Comparison of ENCODE assay signal across 37 cellular contexts in genomic region chr4:64368741-64369140, GRCh38. TPM values are rescaled to one million over a fixed set of nuclear protein-coding genes. Genes with fewer than 3 reads are reported as not detected.
"Had no signal": no experiment of that assay in that cellular context is flagged by ENCODE, and none has a peak within 500 bp of the region (broad histone marks: within the 10 kb centered on the region; RNA-seq: fewer than 3 reads in every experiment).

No MANE protein-coding gene starts in this region.

- DNase-seq: activated effector memory CD4-positive, alpha-beta T cell treated with anti-CD3 and anti-CD28 coated beads, Interleukin-2, amount 50 U/mL, for 16 hours; activated effector memory CD4-positive, alpha-beta T cell treated with Interleukin-2 at 50 U/mL for 16 hours; activated gamma-delta T cell; activated gamma-delta T cell treated with Interleukin-2 at 50 U/mL for 16 hours; activated naive CD4-positive, alpha-beta T cell; activated naive CD4-positive, alpha-beta T cell treated with anti-CD3 and anti-CD28 coated beads for 36 hours; activated naive CD4-positive, alpha-beta T cell treated with anti-CD3 and anti-CD28 coated beads, Interleukin-2, amount 10 ng/mL, durations not matched to agents 7 days and 5 days; activated naive CD4-positive, alpha-beta T cell treated with anti-CD3 and anti-CD28 coated beads, Interleukin-2, amount 50 U/mL, for 16 hours; activated naive CD4-positive, alpha-beta T cell treated with Interleukin-2 at 50 U/mL for 16 hours; activated naive CD8-positive, alpha-beta T cell treated with anti-CD3 and anti-CD28 coated beads for 36 hours; activated naive CD8-positive, alpha-beta T cell treated with anti-CD3 and anti-CD28 coated beads, Interleukin-2, amount 10 ng/mL, durations not matched to agents 7 days and 5 days; activated naive CD8-positive, alpha-beta T cell treated with anti-CD3 and anti-CD28 coated beads, Interleukin-2, amount 50 U/mL, for 24 hours; activated T-cell treated with anti-CD3 and anti-CD28 coated beads for 4 hours; activated T-cell treated with anti-CD3 and anti-CD28 coated beads, Interleukin-2, amount 50 U/mL, for 1 hour; activated T-cell treated with anti-CD3 and anti-CD28 coated beads, Interleukin-2, amount 50 U/mL, for 24 hours; activated T-cell treated with anti-CD3 and anti-CD28 coated beads, Interleukin-2, amount 50 U/mL, for 4 hours; activated T-cell treated with anti-CD3 and anti-CD28 coated beads, Interleukin-2, amount 50 U/mL, for 48 hours; activated T-cell treated with anti-CD3 and anti-CD28 coated beads, Interleukin-2, amount 50 U/mL, for 72 hours; adrenal gland; amniotic stem cell; amygdala; anterior cingulate cortex; aorta; body of pancreas; brain microvascular endothelial cell; central memory CD4-positive, alpha-beta T cell; cerebellar nuclear complex had no signal

- H3K4me1 ChIP-seq: adrenal gland, ascending aorta, body of pancreas, breast epithelium had no signal

- H3K4me3 ChIP-seq: adrenal gland, ascending aorta, body of pancreas, breast epithelium had no signal

- H3K27ac ChIP-seq: adrenal gland, ascending aorta, body of pancreas, brain microvascular endothelial cell, breast epithelium had no signal

- H3K36me3 ChIP-seq: adrenal gland, ascending aorta, brain microvascular endothelial cell had no signal

- H3K9me3 ChIP-seq: adrenal gland, ascending aorta, body of pancreas, breast epithelium had no signal

- H3K27me3 ChIP-seq: adrenal gland, ascending aorta, body of pancreas, brain microvascular endothelial cell, breast epithelium had no signal

- ATAC-seq: activated naive CD4-positive, alpha-beta T cell treated with anti-CD3 and anti-CD28 coated beads, Interleukin-2, amount 50 U/mL, for 72 hours; activated naive CD8-positive, alpha-beta T cell treated with anti-CD3 and anti-CD28 coated beads, Interleukin-2, amount 50 U/mL, for 24 hours; activated T-cell treated with anti-CD3 and anti-CD28 coated beads, Interleukin-2, amount 50 U/mL, for 4 hours; activated T-cell treated with anti-CD3 and anti-CD28 coated beads, Interleukin-2, amount 50 U/mL, for 72 hours; activated T-helper 17 cell treated with anti-CD3 and anti-CD28 coated beads, Interleukin-2, amount 50 U/mL, for 72 hours; body of pancreas had no signal

RNA-seq across cellular contexts. Expression of gene TECRL, which starts 40.5 kb away (rescaled TPM):
- total RNA-seq: activated naive CD4-positive, alpha-beta T cell treated with anti-CD3 and anti-CD28 coated beads for 36 hours; activated naive CD4-positive, alpha-beta T cell treated with anti-CD3 and anti-CD28 coated beads, Interleukin-2, amount 50 U/mL, for 72 hours; activated naive CD8-positive, alpha-beta T cell treated with anti-CD3 and anti-CD28 coated beads for 36 hours; activated naive CD8-positive, alpha-beta T cell treated with anti-CD3 and anti-CD28 coated beads, Interleukin-2, amount 10 ng/mL, durations not matched to agents 7 days and 5 days; activated T-cell treated with anti-CD3 and anti-CD28 coated beads, Interleukin-2, amount 50 U/mL, for 4 hours; activated T-cell treated with anti-CD3 and anti-CD28 coated beads, Interleukin-2, amount 50 U/mL, for 72 hours; activated T-helper 1 cell treated with anti-CD3 and anti-CD28 coated beads, Interleukin-12 subunit alpha, Interleukin-12 subunit beta, Interleukin-2, Interleukin-4 antibody, amounts not matched to agents 30 ng/mL and 10 ng/mL and 1 ng/mL, durations not matched to agents 14 hours and 24 hours and 36 hours; activated T-helper 17 cell treated with anti-CD3 and anti-CD28 coated beads, Interleukin-2, amount 50 U/mL, for 72 hours; activated T-helper 2 cell treated with anti-CD3 and anti-CD28 coated beads, Interferon-gamma antibody, Interleukin-2, Interleukin-4, amounts not matched to agents 10 μg/mL and 5 μg/mL and 100 μg/mL, durations not matched to agents 14 hours and 24 hours and 36 hours; aorta; ascending aorta; astrocyte; body of pancreas; breast epithelium; bronchial epithelial cell; cerebellum; chondrocyte had no signal
